ENCODE assay signal across 1 cellular context in genomic region chr22:50117168-50117762, GRCh38.
TF ChIP-seq lines count a peak whose summit lies in the region.

No MANE protein-coding gene starts in this region.

TF ChIP-seq in K562, 482 proteins besides CTCF, POLR2A, EP300 and RAD21 (continued from another document and continues in another):
- TF ChIP-seq, protein P1, sequence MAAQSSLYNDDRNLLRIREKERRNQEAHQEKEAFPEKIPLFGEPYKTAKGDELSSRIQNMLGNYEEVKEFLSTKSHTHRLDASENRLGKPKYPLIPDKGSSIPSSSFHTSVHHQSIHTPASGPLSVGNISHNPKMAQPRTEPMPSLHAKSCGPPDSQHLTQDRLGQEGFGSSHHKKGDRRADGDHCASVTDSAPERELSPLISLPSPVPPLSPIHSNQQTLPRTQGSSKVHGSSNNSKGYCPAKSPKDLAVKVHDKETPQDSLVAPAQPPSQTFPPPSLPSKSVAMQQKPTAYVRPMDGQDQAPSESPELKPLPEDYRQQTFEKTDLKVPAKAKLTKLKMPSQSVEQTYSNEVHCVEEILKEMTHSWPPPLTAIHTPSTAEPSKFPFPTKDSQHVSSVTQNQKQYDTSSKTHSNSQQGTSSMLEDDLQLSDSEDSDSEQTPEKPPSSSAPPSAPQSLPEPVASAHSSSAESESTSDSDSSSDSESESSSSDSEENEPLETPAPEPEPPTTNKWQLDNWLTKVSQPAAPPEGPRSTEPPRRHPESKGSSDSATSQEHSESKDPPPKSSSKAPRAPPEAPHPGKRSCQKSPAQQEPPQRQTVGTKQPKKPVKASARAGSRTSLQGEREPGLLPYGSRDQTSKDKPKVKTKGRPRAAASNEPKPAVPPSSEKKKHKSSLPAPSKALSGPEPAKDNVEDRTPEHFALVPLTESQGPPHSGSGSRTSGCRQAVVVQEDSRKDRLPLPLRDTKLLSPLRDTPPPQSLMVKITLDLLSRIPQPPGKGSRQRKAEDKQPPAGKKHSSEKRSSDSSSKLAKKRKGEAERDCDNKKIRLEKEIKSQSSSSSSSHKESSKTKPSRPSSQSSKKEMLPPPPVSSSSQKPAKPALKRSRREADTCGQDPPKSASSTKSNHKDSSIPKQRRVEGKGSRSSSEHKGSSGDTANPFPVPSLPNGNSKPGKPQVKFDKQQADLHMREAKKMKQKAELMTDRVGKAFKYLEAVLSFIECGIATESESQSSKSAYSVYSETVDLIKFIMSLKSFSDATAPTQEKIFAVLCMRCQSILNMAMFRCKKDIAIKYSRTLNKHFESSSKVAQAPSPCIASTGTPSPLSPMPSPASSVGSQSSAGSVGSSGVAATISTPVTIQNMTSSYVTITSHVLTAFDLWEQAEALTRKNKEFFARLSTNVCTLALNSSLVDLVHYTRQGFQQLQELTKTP (IDR thresholded peaks at IDR 0.05; ENCODE audit: low read depth in 1 of 2, partially characterized antibody in 2 of 2) = no peak
- TF ChIP-seq, protein P2, sequence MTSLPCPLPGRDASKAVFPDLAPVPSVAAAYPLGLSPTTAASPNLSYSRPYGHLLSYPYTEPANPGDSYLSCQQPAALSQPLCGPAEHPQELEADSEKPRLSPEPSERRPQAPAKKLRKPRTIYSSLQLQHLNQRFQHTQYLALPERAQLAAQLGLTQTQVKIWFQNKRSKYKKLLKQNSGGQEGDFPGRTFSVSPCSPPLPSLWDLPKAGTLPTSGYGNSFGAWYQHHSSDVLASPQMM (CRISPR knock-in tag; IDR thresholded peaks at IDR 0.05) = no peak
- TF ChIP-seq MTA3 (IDR thresholded peaks at IDR 0.05; ENCODE audit: borderline replicate concordance) = 0 out of 2 replicates have a peak, but pooled peaks have one; percentile 57
- TF ChIP-seq ZNF3 (CRISPR knock-in tag; IDR thresholded peaks at IDR 0.05) = no peak
- TF ChIP-seq MEF2D (tag; conservative IDR thresholded peaks at IDR 0.05; ENCODE audit: low read depth) = no peak
- peak; percentile 76 for TF ChIP-seq GTF2B (IDR thresholded peaks at IDR 0.05; ENCODE audit: extremely low read depth, insufficient read length)
- TF ChIP-seq, protein P3, sequence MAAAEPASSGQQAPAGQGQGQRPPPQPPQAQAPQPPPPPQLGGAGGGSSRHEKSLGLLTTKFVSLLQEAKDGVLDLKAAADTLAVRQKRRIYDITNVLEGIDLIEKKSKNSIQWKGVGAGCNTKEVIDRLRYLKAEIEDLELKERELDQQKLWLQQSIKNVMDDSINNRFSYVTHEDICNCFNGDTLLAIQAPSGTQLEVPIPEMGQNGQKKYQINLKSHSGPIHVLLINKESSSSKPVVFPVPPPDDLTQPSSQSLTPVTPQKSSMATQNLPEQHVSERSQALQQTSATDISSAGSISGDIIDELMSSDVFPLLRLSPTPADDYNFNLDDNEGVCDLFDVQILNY (CRISPR knock-in tag; IDR thresholded peaks at IDR 0.05) = no peak
- TF ChIP-seq, protein P4, sequence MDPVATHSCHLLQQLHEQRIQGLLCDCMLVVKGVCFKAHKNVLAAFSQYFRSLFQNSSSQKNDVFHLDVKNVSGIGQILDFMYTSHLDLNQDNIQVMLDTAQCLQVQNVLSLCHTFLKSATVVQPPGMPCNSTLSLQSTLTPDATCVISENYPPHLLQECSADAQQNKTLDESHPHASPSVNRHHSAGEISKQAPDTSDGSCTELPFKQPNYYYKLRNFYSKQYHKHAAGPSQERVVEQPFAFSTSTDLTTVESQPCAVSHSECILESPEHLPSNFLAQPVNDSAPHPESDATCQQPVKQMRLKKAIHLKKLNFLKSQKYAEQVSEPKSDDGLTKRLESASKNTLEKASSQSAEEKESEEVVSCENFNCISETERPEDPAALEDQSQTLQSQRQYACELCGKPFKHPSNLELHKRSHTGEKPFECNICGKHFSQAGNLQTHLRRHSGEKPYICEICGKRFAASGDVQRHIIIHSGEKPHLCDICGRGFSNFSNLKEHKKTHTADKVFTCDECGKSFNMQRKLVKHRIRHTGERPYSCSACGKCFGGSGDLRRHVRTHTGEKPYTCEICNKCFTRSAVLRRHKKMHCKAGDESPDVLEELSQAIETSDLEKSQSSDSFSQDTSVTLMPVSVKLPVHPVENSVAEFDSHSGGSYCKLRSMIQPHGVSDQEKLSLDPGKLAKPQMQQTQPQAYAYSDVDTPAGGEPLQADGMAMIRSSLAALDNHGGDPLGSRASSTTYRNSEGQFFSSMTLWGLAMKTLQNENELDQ (CRISPR knock-in tag; IDR thresholded peaks at IDR 0.05; ENCODE audit: borderline replicate concordance) = no peak
- no peak for TF ChIP-seq YBX1 (IDR thresholded peaks at IDR 0.05)
- TF ChIP-seq HDAC3 (IDR thresholded peaks at IDR 0.05; ENCODE audit: borderline replicate concordance, partially characterized antibody) = no peak
- TF ChIP-seq SMARCA4 (IDR thresholded peaks at IDR 0.05) = 0 out of 2 replicates have a peak, but pooled peaks have one; percentile 46
- no peak for TF ChIP-seq ZNF766 (CRISPR knock-in tag; conservative IDR thresholded peaks at IDR 0.05)
- TF ChIP-seq, protein P5, sequence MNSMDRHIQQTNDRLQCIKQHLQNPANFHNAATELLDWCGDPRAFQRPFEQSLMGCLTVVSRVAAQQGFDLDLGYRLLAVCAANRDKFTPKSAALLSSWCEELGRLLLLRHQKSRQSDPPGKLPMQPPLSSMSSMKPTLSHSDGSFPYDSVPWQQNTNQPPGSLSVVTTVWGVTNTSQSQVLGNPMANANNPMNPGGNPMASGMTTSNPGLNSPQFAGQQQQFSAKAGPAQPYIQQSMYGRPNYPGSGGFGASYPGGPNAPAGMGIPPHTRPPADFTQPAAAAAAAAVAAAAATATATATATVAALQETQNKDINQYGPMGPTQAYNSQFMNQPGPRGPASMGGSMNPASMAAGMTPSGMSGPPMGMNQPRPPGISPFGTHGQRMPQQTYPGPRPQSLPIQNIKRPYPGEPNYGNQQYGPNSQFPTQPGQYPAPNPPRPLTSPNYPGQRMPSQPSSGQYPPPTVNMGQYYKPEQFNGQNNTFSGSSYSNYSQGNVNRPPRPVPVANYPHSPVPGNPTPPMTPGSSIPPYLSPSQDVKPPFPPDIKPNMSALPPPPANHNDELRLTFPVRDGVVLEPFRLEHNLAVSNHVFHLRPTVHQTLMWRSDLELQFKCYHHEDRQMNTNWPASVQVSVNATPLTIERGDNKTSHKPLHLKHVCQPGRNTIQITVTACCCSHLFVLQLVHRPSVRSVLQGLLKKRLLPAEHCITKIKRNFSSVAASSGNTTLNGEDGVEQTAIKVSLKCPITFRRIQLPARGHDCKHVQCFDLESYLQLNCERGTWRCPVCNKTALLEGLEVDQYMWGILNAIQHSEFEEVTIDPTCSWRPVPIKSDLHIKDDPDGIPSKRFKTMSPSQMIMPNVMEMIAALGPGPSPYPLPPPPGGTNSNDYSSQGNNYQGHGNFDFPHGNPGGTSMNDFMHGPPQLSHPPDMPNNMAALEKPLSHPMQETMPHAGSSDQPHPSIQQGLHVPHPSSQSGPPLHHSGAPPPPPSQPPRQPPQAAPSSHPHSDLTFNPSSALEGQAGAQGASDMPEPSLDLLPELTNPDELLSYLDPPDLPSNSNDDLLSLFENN (IDR thresholded peaks at IDR 0.05; ENCODE audit: low read depth in 2 of 2, low read length in 2 of 2) = peak in 1 of 2 experiments; percentile 71; a peak in 1 of 4 replicates
- TF ChIP-seq ZNF586 (CRISPR knock-in tag; conservative IDR thresholded peaks at IDR 0.05) = no peak
- TF ChIP-seq POLR2H (tag; IDR thresholded peaks at IDR 0.05; ENCODE audit: low read depth) = no peak
- TF ChIP-seq RBM39 (optimal IDR thresholded peaks at IDR 0.05; ENCODE audit: low read depth, low read length) = no peak
- TF ChIP-seq PCBP2 (IDR thresholded peaks at IDR 0.05; ENCODE audit: low read depth, low read length, poor library complexity, severe bottlenecking) = no peak
- no peak for TF ChIP-seq E2F1 (CRISPR knock-in tag; IDR thresholded peaks at IDR 0.05)
- no peak for TF ChIP-seq TARDBP (IDR thresholded peaks at IDR 0.05)
- TF ChIP-seq DNMT1 (IDR thresholded peaks at IDR 0.05) = no peak
- TF ChIP-seq, protein P6, sequence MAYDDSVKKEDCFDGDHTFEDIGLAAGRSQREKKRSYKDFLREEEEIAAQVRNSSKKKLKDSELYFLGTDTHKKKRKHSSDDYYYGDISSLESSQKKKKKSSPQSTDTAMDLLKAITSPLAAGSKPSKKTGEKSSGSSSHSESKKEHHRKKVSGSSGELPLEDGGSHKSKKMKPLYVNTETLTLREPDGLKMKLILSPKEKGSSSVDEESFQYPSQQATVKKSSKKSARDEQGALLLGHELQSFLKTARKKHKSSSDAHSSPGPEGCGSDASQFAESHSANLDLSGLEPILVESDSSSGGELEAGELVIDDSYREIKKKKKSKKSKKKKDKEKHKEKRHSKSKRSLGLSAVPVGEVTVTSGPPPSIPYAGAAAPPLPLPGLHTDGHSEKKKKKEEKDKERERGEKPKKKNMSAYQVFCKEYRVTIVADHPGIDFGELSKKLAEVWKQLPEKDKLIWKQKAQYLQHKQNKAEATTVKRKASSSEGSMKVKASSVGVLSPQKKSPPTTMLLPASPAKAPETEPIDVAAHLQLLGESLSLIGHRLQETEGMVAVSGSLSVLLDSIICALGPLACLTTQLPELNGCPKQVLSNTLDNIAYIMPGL (CRISPR knock-in tag; IDR thresholded peaks at IDR 0.05) = no peak
- no peak for TF ChIP-seq BCL6 (CRISPR knock-in tag; IDR thresholded peaks at IDR 0.05)
- no peak for TF ChIP-seq NFRKB (IDR thresholded peaks at IDR 0.05; ENCODE audit: low read depth)
- TF ChIP-seq GABPA (tag; conservative IDR thresholded peaks at IDR 0.05; ENCODE audit: low read depth) = no peak
- no peak for TF ChIP-seq SP1 (CRISPR knock-in tag; IDR thresholded peaks at IDR 0.05)
- TF ChIP-seq ZNF318 (IDR thresholded peaks at IDR 0.05; ENCODE audit: borderline replicate concordance in 1 of 2, low read depth in 1 of 2) = no peak; a peak in 1 of 4 replicates
- TF ChIP-seq FOSL1 (tag; conservative IDR thresholded peaks at IDR 0.05) = no peak
- peak; percentile 90 for TF ChIP-seq POLR2AphosphoS5 (IDR thresholded peaks at IDR 0.05; ENCODE audit: control insufficient read depth, insufficient read depth, low read depth, low read length)
- TF ChIP-seq NFYB (IDR thresholded peaks at IDR 0.05; ENCODE audit: extremely low read depth, insufficient read length) = no peak
- TF ChIP-seq RUNX1 (IDR thresholded peaks at IDR 0.05; ENCODE audit: low read depth) = no peak
- peak; percentile 49; the same call in 1 of the 2 replicates for TF ChIP-seq ETV5 (CRISPR knock-in tag; IDR thresholded peaks at IDR 0.05; ENCODE audit: low read depth)
- no peak for TF ChIP-seq CBX5 (IDR thresholded peaks at IDR 0.05; ENCODE audit: borderline replicate concordance, low read depth)
- no peak for TF ChIP-seq ZC3H8 (IDR thresholded peaks at IDR 0.05)
- TF ChIP-seq FOXA1 (IDR thresholded peaks at IDR 0.05; ENCODE audit: borderline replicate concordance) = no peak
- no peak for TF ChIP-seq PURB (CRISPR knock-in tag; IDR thresholded peaks at IDR 0.05; ENCODE audit: low read depth)
- TF ChIP-seq SMARCE1 (IDR thresholded peaks at IDR 0.05) = 0 out of 2 replicates have a peak, but pooled peaks have one; percentile 29
